In genomic region chr7:143499246-143499645, GRCh38 we compare ENCODE assay signal across 13 cellular contexts. TPM values are rescaled to one million over a fixed set of nuclear protein-coding genes. Genes with fewer than 3 reads are reported as not detected.
A peak's percentile ranks its signal among the peaks of the same experiment; 100 is the strongest.
DNase-seq lines count a peak whose midpoint lies in the region; ATAC-seq and TF ChIP-seq lines count a peak whose summit lies in the region.
"Had no signal": no experiment of that assay in that cellular context is flagged by ENCODE, and none has a peak within 500 bp of the region (broad histone marks: within the 10 kb centered on the region; RNA-seq: fewer than 3 reads in every experiment).

No MANE protein-coding gene starts in this region.

- H3K36me3 Mint-ChIP-seq in activated T-helper 17 cell treated with anti-CD3 and anti-CD28 coated beads, Interleukin-2, amount 50 U/mL, for 72 hours (ENCODE audit: low read depth): no peaks in the 10 kb centered on the region
- no peaks in the 10 kb centered on the region for H3K36me3 Mint-ChIP-seq in activated naive CD8-positive, alpha-beta T cell treated with anti-CD3 and anti-CD28 coated beads, Interleukin-2, amount 50 U/mL, for 24 hours (ENCODE audit: low read depth)
- H3K36me3 Mint-ChIP-seq in activated naive CD8-positive, alpha-beta T cell treated with anti-CD3 and anti-CD28 coated beads for 36 hours: peaks cover 5% of the 10 kb centered on the region
- H3K36me3 Mint-ChIP-seq: stimulated activated naive B cell treated with anti-CD40 and anti-IgM and Interleukin-4, amounts not matched to agents 10 μg/mL and 1 μg/mL and 100 μg/mL, for 72 hours had no signal

- intact Hi-C loops in upper lobe of right lung (cut with DNase I): no loop called here

- no peaks in the 10 kb centered on the region for H3K27me3 Mint-ChIP-seq in activated T-helper 17 cell treated with anti-CD3 and anti-CD28 coated beads, Interleukin-2, amount 50 U/mL, for 72 hours
- H3K27me3 Mint-ChIP-seq in activated naive CD8-positive, alpha-beta T cell treated with anti-CD3 and anti-CD28 coated beads, Interleukin-2, amount 50 U/mL, for 24 hours: no peaks in the 10 kb centered on the region
- no peaks in the 10 kb centered on the region for H3K27me3 Mint-ChIP-seq in activated naive CD8-positive, alpha-beta T cell treated with anti-CD3 and anti-CD28 coated beads for 36 hours

- H3K4me1 ChIP-seq in mesodermal cell (ENCODE audit: control insufficient read depth, insufficient read depth, low read length, poor library complexity, severe bottlenecking) (peaks cover 25% of the 10 kb centered on the region), upper lobe of right lung (peaks cover 8% of the 10 kb centered on the region)
- H3K4me1 ChIP-seq: SJSA1 had no signal

- peaks cover 9% of the 10 kb centered on the region for H3K9me3 ChIP-seq in mesodermal cell (ENCODE audit: control insufficient read depth, low read length)
- H3K9me3 ChIP-seq in upper lobe of right lung: no peaks in the 10 kb centered on the region
- H3K9me3 ChIP-seq: SJSA1 had no signal

- H3K36me3 ChIP-seq in mesodermal cell (ENCODE audit: control insufficient read depth, insufficient read depth, low read length) (no peaks in the 10 kb centered on the region), upper lobe of right lung (no peaks in the 10 kb centered on the region)
- H3K36me3 ChIP-seq: SJSA1 had no signal

- no peaks in the 10 kb centered on the region for H3K4me1 Mint-ChIP-seq in activated T-helper 17 cell treated with anti-CD3 and anti-CD28 coated beads, Interleukin-2, amount 50 U/mL, for 72 hours
- peaks cover 7% of the 10 kb centered on the region for H3K4me1 Mint-ChIP-seq in activated naive CD8-positive, alpha-beta T cell treated with anti-CD3 and anti-CD28 coated beads, Interleukin-2, amount 50 U/mL, for 24 hours
- peaks cover 10% of the 10 kb centered on the region for H3K4me1 Mint-ChIP-seq in activated naive CD8-positive, alpha-beta T cell treated with anti-CD3 and anti-CD28 coated beads for 36 hours
- H3K4me1 Mint-ChIP-seq: stimulated activated naive B cell treated with anti-CD40 and anti-IgM and Interleukin-4, amounts not matched to agents 10 μg/mL and 1 μg/mL and 100 μg/mL, for 72 hours had no signal

- no peak overlapping the region for H3K27ac Mint-ChIP-seq in activated T-helper 17 cell treated with anti-CD3 and anti-CD28 coated beads, Interleukin-2, amount 50 U/mL, for 72 hours
- no peak overlapping the region for H3K27ac Mint-ChIP-seq in activated naive CD8-positive, alpha-beta T cell treated with anti-CD3 and anti-CD28 coated beads, Interleukin-2, amount 50 U/mL, for 24 hours
- H3K27ac Mint-ChIP-seq in activated naive CD8-positive, alpha-beta T cell treated with anti-CD3 and anti-CD28 coated beads for 36 hours: no peak overlapping the region
- H3K27ac Mint-ChIP-seq: stimulated activated naive B cell treated with anti-CD40 and anti-IgM and Interleukin-4, amounts not matched to agents 10 μg/mL and 1 μg/mL and 100 μg/mL, for 72 hours had no signal

- DNase-seq in fibroblast of peridontal ligament (ENCODE audit: extremely low read depth) (peak; percentile 56), upper lobe of right lung (no peak)
- no peak for DNase-seq in activated naive CD8-positive, alpha-beta T cell treated with anti-CD3 and anti-CD28 coated beads, Interleukin-2, amount 50 U/mL, for 24 hours
- no peak for DNase-seq in activated naive CD8-positive, alpha-beta T cell treated with anti-CD3 and anti-CD28 coated beads for 36 hours
- DNase-seq: NCI-H1105; stimulated activated CD4-positive, alpha-beta T cell treated with anti-CD3 and anti-CD28 coated beads, Interleukin-2, amount 100 ng/mL, for 48 hours; stimulated activated naive B cell treated with anti-CD40 and anti-IgM and Interleukin-4, amounts not matched to agents 10 μg/mL and 1 μg/mL and 100 μg/mL, for 72 hours had no signal

- no peak for TF ChIP-seq CTCF in upper lobe of right lung (IDR thresholded peaks at IDR 0.05)

- 43 to 88% methylated on average over 1 to 2 of the region's 2 CpGs for WGBS in mesodermal cell (ENCODE audit: insufficient coverage in 2 of 2), 2 experiments

- no peak overlapping the region for H3K4me3 ChIP-seq in mesodermal cell (ENCODE audit: extremely low read depth, insufficient read depth, low read length, poor library complexity, severe bottlenecking)
- no peak overlapping the region for H3K4me3 ChIP-seq in upper lobe of right lung
- H3K4me3 ChIP-seq: SJSA1 had no signal

- H3K27ac ChIP-seq in mesodermal cell (ENCODE audit: low read depth, low read length, severe bottlenecking): peak overlapping the region; percentile 78
- H3K27ac ChIP-seq in upper lobe of right lung: peak overlapping the region; percentile 3
- H3K27ac ChIP-seq: SJSA1 had no signal

- H3K27me3 ChIP-seq in upper lobe of right lung: no peaks in the 10 kb centered on the region
- H3K27me3 ChIP-seq: SJSA1 had no signal

- ATAC-seq in SK-N-SH treated with all-trans-retinoic acid at 6 μM for 48 hours: peak; percentile 26
- ATAC-seq in upper lobe of right lung: peak; percentile 33
- ATAC-seq in activated T-helper 17 cell treated with anti-CD3 and anti-CD28 coated beads, Interleukin-2, amount 50 U/mL, for 72 hours (replicated peaks): no peak
- ATAC-seq in activated naive CD8-positive, alpha-beta T cell treated with anti-CD3 and anti-CD28 coated beads, Interleukin-2, amount 50 U/mL, for 24 hours: no peak
- ATAC-seq: stimulated activated naive B cell treated with anti-CD40 and anti-IgM and Interleukin-4, amounts not matched to agents 10 μg/mL and 1 μg/mL and 100 μg/mL, for 72 hours had no signal

- no peak overlapping the region for H3K4me3 Mint-ChIP-seq in activated T-helper 17 cell treated with anti-CD3 and anti-CD28 coated beads, Interleukin-2, amount 50 U/mL, for 72 hours
- H3K4me3 Mint-ChIP-seq in activated naive CD8-positive, alpha-beta T cell treated with anti-CD3 and anti-CD28 coated beads, Interleukin-2, amount 50 U/mL, for 24 hours: no peak overlapping the region
- H3K4me3 Mint-ChIP-seq in activated naive CD8-positive, alpha-beta T cell treated with anti-CD3 and anti-CD28 coated beads for 36 hours: no peak overlapping the region
- H3K4me3 Mint-ChIP-seq: stimulated activated naive B cell treated with anti-CD40 and anti-IgM and Interleukin-4, amounts not matched to agents 10 μg/mL and 1 μg/mL and 100 μg/mL, for 72 hours had no signal

- no peaks in the 10 kb centered on the region for H3K9me3 Mint-ChIP-seq in activated T-helper 17 cell treated with anti-CD3 and anti-CD28 coated beads, Interleukin-2, amount 50 U/mL, for 72 hours
- H3K9me3 Mint-ChIP-seq in activated naive CD8-positive, alpha-beta T cell treated with anti-CD3 and anti-CD28 coated beads, Interleukin-2, amount 50 U/mL, for 24 hours: no peaks in the 10 kb centered on the region
- H3K9me3 Mint-ChIP-seq in activated naive CD8-positive, alpha-beta T cell treated with anti-CD3 and anti-CD28 coated beads for 36 hours: no peaks in the 10 kb centered on the region
- H3K9me3 Mint-ChIP-seq: stimulated activated naive B cell treated with anti-CD40 and anti-IgM and Interleukin-4, amounts not matched to agents 10 μg/mL and 1 μg/mL and 100 μg/mL, for 72 hours had no signal

TF ChIP-seq in SK-N-SH treated with all-trans-retinoic acid at 6 μM for 48 hours, 23 proteins besides CTCF, POLR2A, EP300 and RAD21 (continues in another document):
- TF ChIP-seq PATZ1 (CRISPR knock-in tag; IDR thresholded peaks at IDR 0.05; ENCODE audit: borderline replicate concordance): no peak
- peak; percentile 45; the same call in 1 of the 2 replicates for TF ChIP-seq RARB (CRISPR knock-in tag; IDR thresholded peaks at IDR 0.05)
- peak; percentile 75 for TF ChIP-seq ZC3H10 (CRISPR knock-in tag; IDR thresholded peaks at IDR 0.05)
- no peak for TF ChIP-seq PPARA (CRISPR knock-in tag; IDR thresholded peaks at IDR 0.05; ENCODE audit: borderline replicate concordance)
- TF ChIP-seq CSRNP3 (CRISPR knock-in tag; IDR thresholded peaks at IDR 0.05): no peak

RNA-seq across cellular contexts. Expression of gene TAS2R41, which starts 21.6 kb away (rescaled TPM):
- polyA plus RNA-seq in mesodermal cell (2013, experiment 1 of 2): not detected
- polyA plus RNA-seq in mesodermal cell (2013, experiment 2 of 2): not detected
- not detected for total RNA-seq in upper lobe of right lung
- total RNA-seq in activated T-helper 17 cell treated with anti-CD3 and anti-CD28 coated beads, Interleukin-2, amount 50 U/mL, for 72 hours: not detected
- not detected for total RNA-seq in activated naive CD8-positive, alpha-beta T cell treated with anti-CD3 and anti-CD28 coated beads for 36 hours
- total RNA-seq: fibroblast of lung, omental fat pad, SJSA1 had no signal
- polyA plus RNA-seq: fibroblast of lung had no signal

RNA-seq across cellular contexts. Expression of gene TAS2R60, which starts 56.0 kb away (rescaled TPM):
- not detected for polyA plus RNA-seq in mesodermal cell (2013, experiment 1 of 2)
- not detected for polyA plus RNA-seq in mesodermal cell (2013, experiment 2 of 2)
- total RNA-seq in upper lobe of right lung: not detected
- not detected for total RNA-seq in activated T-helper 17 cell treated with anti-CD3 and anti-CD28 coated beads, Interleukin-2, amount 50 U/mL, for 72 hours
- total RNA-seq in activated naive CD8-positive, alpha-beta T cell treated with anti-CD3 and anti-CD28 coated beads for 36 hours: not detected
- total RNA-seq: fibroblast of lung, omental fat pad, SJSA1 had no signal
- polyA plus RNA-seq: fibroblast of lung had no signal

Comparison
In these comparisons a context has a peak if more than half of its experiments do, and no peak if none do; other contexts are left out.
1. ATAC-seq: peak in SK-N-SH treated with all-trans-retinoic acid at 6 μM for 48 hours (single experiment) and upper lobe of right lung (single experiment); none in activated T-helper 17 cell treated with anti-CD3 and anti-CD28 coated beads, Interleukin-2, amount 50 U/mL, for 72 hours (single experiment) and activated naive CD8-positive, alpha-beta T cell treated with anti-CD3 and anti-CD28 coated beads, Interleukin-2, amount 50 U/mL, for 24 hours (single experiment).